Comparison of ENCODE assay signal across 18 cellular contexts in the genomic region with DNA sequence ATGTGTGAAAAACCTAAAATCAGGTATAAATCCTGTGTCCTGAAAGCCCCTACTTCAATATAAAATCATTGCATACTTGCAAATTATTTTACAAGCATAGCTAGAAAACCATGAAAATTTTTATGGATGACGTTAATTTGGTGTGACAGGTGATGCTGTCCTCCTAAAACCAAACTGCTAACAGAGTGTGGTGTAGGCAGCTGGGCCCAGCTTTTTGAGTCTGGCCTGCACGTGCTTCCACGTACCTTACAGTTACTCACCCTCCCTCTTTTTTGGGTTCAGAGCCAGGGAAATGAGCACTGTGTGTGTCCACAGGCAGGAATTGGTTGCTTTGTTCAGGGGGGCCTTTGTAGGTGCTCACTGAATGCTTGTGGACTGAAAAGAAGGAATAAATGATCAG. TPM values are rescaled to one million over a fixed set of nuclear protein-coding genes. Genes with fewer than 3 reads are reported as not detected.
DNase-seq lines count a peak whose midpoint lies in the region; ATAC-seq and TF ChIP-seq lines count a peak whose summit lies in the region.
"Had no signal": no experiment of that assay in that cellular context is flagged by ENCODE, and none has a peak within 500 bp of the region (broad histone marks: within the 10 kb centered on the region; RNA-seq: fewer than 3 reads in every experiment).

No MANE protein-coding gene starts in this region.

- peaks cover 17% of the 10 kb centered on the region for H3K4me1 ChIP-seq in IMR-90 (ENCODE audit: control insufficient read depth, insufficient read depth, low read length)
- H3K4me1 ChIP-seq in SJCRH30 = peaks cover 19% of the 10 kb centered on the region
- peaks cover 7 to 50% (median 21%) of the 10 kb centered on the region in 3 donors for H3K4me1 ChIP-seq in esophagus squamous epithelium
- H3K4me1 ChIP-seq: SJSA1 had no signal

- in situ Hi-C loops in IMR-90 (cut with MboI; ENCODE audit: low sequenced_read_pairs) = loop anchor here (10.0 kb wide), 1 partner anchor 114 kb away; no protein-coding TSS in a partner anchor

- no TSS peak for BruUV-seq in IMR-90 (replicated peaks; lab: Mats Ljungman, UMichigan)

- DNase-seq in IMR-90 (no peak), SJCRH30 (peak; percentile 53 to 66), esophagus squamous epithelium (lab: John Stamatoyannopoulos, UW) (no peak), HFFc6 (no peak), DMS53 (lab: John Stamatoyannopoulos, UW) (no peak)
- DNase-seq in stimulated activated naive B cell treated with anti-CD40 and anti-IgM and Interleukin-4, amounts not matched to agents 10 μg/mL and 1 μg/mL and 100 μg/mL, for 72 hours = no peak
- DNase-seq: activated T-cell treated with anti-CD3 and anti-CD28 coated beads, Interleukin-2, amount 50 U/mL, for 4 hours; central memory CD4-positive, alpha-beta T cell; COR-L47; NCI-H1048; NCI-H2081 treated with DMSO at 0.1 percent for 48 hours; NCI-H524 treated with DMSO at 0.1 percent for 48 hours; T1000 had no signal

- H3K27ac ChIP-seq in IMR-90 (ENCODE audit: insufficient read depth, low read length) (peak overlapping the region; percentile 21; the same call in 1 of the 2 replicates), SJCRH30 (peak overlapping the region; percentile 69), esophagus squamous epithelium (peak overlapping the region in 3 of 4 donors; percentile 76 to 81 (median 81))
- H3K27ac ChIP-seq: HL-60, neutrophil, SJSA1 had no signal

- H3K23ac ChIP-seq in IMR-90 (ENCODE audit: low read depth, low read length) = no peak overlapping the region

- H2BK120ac ChIP-seq in IMR-90 (ENCODE audit: low read depth, low read length) = 0 out of 2 replicates have a peak overlapping the region, but pooled peaks have one; percentile 11

- ATAC-seq in IMR-90 (ENCODE audit: low read depth) = no peak
- ATAC-seq in stimulated activated naive B cell treated with anti-CD40 and anti-IgM and Interleukin-4, amounts not matched to agents 10 μg/mL and 1 μg/mL and 100 μg/mL, for 72 hours (replicated peaks) = no peak
- no peak for ATAC-seq in GM21381 (IDR thresholded peaks at IDR 0.05; ENCODE audit: unreplicated experiment)
- ATAC-seq: activated T-cell treated with anti-CD3 and anti-CD28 coated beads, Interleukin-2, amount 50 U/mL, for 4 hours; K562 had no signal

- peaks cover 31 to 50% of the 10 kb centered on the region in 2 donors for H3K4me1 Mint-ChIP-seq in stimulated activated naive B cell treated with anti-CD40 and anti-IgM and Interleukin-4, amounts not matched to agents 10 μg/mL and 1 μg/mL and 100 μg/mL, for 72 hours
- H3K4me1 Mint-ChIP-seq in HFFc6 (ENCODE audit: low read depth) = peaks cover 34% of the 10 kb centered on the region

- no peak overlapping the region for H3K9ac ChIP-seq in IMR-90 (ENCODE audit: low read depth, low read length)

- H3K4me2 ChIP-seq in IMR-90 (ENCODE audit: low read depth, low read length) = no peak overlapping the region

- no peak overlapping the region for H2BK15ac ChIP-seq in IMR-90 (ENCODE audit: low read depth, low read length)

- TF ChIP-seq POLR2A in IMR-90 (IDR thresholded peaks at IDR 0.05; ENCODE audit: low read depth, low read length) (no peak), esophagus squamous epithelium (IDR thresholded peaks at IDR 0.05) (no peak)

- CTCF ChIA-PET in IMR-90 (lab: Yijun Ruan, JAX) = interaction anchor here (0.8 to 1.1 kb wide), 2 partner anchors 16 to 375 kb away, joined by 3 to 4 read pairs; no protein-coding TSS in a partner anchor

- no peak overlapping the region for H2BK5ac ChIP-seq in IMR-90 (ENCODE audit: low read depth, low read length, poor library complexity, severe bottlenecking)

- peak overlapping the region; percentile 73 for H3K27ac Mint-ChIP-seq in stimulated activated naive B cell treated with anti-CD40 and anti-IgM and Interleukin-4, amounts not matched to agents 10 μg/mL and 1 μg/mL and 100 μg/mL, for 72 hours
- H3K27ac Mint-ChIP-seq in HFFc6 = no peak overlapping the region

- TF ChIP-seq RAD21 in IMR-90 (IDR thresholded peaks at IDR 0.05; ENCODE audit: low read length) = no peak

- no peaks in the 10 kb centered on the region for H3K27me3 ChIP-seq in IMR-90 (ENCODE audit: control insufficient read depth, insufficient read depth, low read length)
- no peaks in the 10 kb centered on the region for H3K27me3 ChIP-seq in SJCRH30
- H3K27me3 ChIP-seq in esophagus squamous epithelium = no peaks in the 10 kb centered on the region
- H3K27me3 ChIP-seq: neutrophil, SJSA1 had no signal

- no peak overlapping the region; the same call in 1 of the 2 replicates for H2BK20ac ChIP-seq in IMR-90 (ENCODE audit: low read depth, low read length)

- H3K56ac ChIP-seq in IMR-90 (ENCODE audit: extremely low read depth, insufficient read depth, low read length) = no peak overlapping the region

- no peak overlapping the region for H4K91ac ChIP-seq in IMR-90 (ENCODE audit: insufficient read depth, low read depth, low read length)

- no peak overlapping the region for H3K14ac ChIP-seq in IMR-90 (replicated peaks; ENCODE audit: low read depth, low read length)

- no peak for TF ChIP-seq CTCF in IMR-90 (conservative IDR thresholded peaks at IDR 0.05; ENCODE audit: low read depth, low read length)
- no peak for TF ChIP-seq CTCF in esophagus squamous epithelium (IDR thresholded peaks at IDR 0.05)
- no peak for TF ChIP-seq CTCF in HFFc6 (IDR thresholded peaks at IDR 0.05)

- H4K5ac ChIP-seq in IMR-90 (ENCODE audit: low read depth, low read length) = no peak overlapping the region

- peaks cover 18% of the 10 kb centered on the region for H3K9me1 ChIP-seq in IMR-90 (ENCODE audit: insufficient read depth, low read length)

- H2AK9ac ChIP-seq in IMR-90 (replicated peaks; ENCODE audit: low read depth, low read length, poor library complexity) = no peak overlapping the region

- dilution Hi-C loops in IMR-90 (cut with HindIII; ENCODE audit: low sequenced_read_pairs, unreplicated experiment) = no loop called here

- H4K20me1 ChIP-seq in IMR-90 (ENCODE audit: insufficient read depth, low read length) = no peaks in the 10 kb centered on the region

- peaks cover 56 to 81% of the 10 kb centered on the region in 2 donors for H3K36me3 Mint-ChIP-seq in stimulated activated naive B cell treated with anti-CD40 and anti-IgM and Interleukin-4, amounts not matched to agents 10 μg/mL and 1 μg/mL and 100 μg/mL, for 72 hours
- H3K36me3 Mint-ChIP-seq in HFFc6 (ENCODE audit: low read depth) = 0 out of 2 replicates have a peak, but pooled peaks cover 4% of the 10 kb centered on the region

- H2AK5ac ChIP-seq in IMR-90 (ENCODE audit: low read depth, low read length) = peak overlapping the region; percentile 4; the same call in 1 of the 2 replicates

- no peak overlapping the region for H3K18ac ChIP-seq in IMR-90 (ENCODE audit: low read depth, low read length)

- no CpG with 5 or more reads among the region's 3 CpGs for WGBS in IMR-90 (ENCODE audit: extremely low coverage in 2 of 2, insufficient read length in 1 of 2), 2 experiments
- 70 to 77% methylated on average over 3 of the region's 3 CpGs for WGBS in esophagus squamous epithelium, 2 donors

- H2AFZ ChIP-seq in IMR-90 (replicated peaks; ENCODE audit: low read length, poor library complexity) = no peak overlapping the region

- no peaks in the 10 kb centered on the region for H3K27me3 Mint-ChIP-seq in stimulated activated naive B cell treated with anti-CD40 and anti-IgM and Interleukin-4, amounts not matched to agents 10 μg/mL and 1 μg/mL and 100 μg/mL, for 72 hours
- H3K27me3 Mint-ChIP-seq in HFFc6 (ENCODE audit: insufficient read depth) = no peaks in the 10 kb centered on the region; the same call in 1 of the 2 replicates

- no peak overlapping the region for H4K8ac ChIP-seq in IMR-90 (ENCODE audit: low read depth in 2 of 2, low read length in 2 of 2)

- peaks cover 17% of the 10 kb centered on the region for H3K36me3 ChIP-seq in IMR-90 (ENCODE audit: control insufficient read depth, insufficient read depth, low read length)
- no peaks in the 10 kb centered on the region for H3K36me3 ChIP-seq in SJCRH30
- H3K36me3 ChIP-seq in esophagus squamous epithelium = peaks cover 0 to 55% (median 0%) of the 10 kb centered on the region in 3 donors

- H3K79me1 ChIP-seq in IMR-90 (ENCODE audit: low read depth in 1 of 2, low read length in 2 of 2) = peaks cover 3 to 13% of the 10 kb centered on the region in 2 experiments; a peak in 1 of 4 replicates

- H3K4me3 ChIP-seq in IMR-90 (ENCODE audit: insufficient read depth, low read depth, low read length) (no peak overlapping the region), SJCRH30 (no peak overlapping the region), esophagus squamous epithelium (no peak overlapping the region)
- H3K4me3 ChIP-seq: K562, SJSA1 had no signal

- H3K4ac ChIP-seq in IMR-90 (ENCODE audit: low read depth, low read length) = no peak overlapping the region

- H3K9me3 Mint-ChIP-seq in stimulated activated naive B cell treated with anti-CD40 and anti-IgM and Interleukin-4, amounts not matched to agents 10 μg/mL and 1 μg/mL and 100 μg/mL, for 72 hours = no peaks in the 10 kb centered on the region
- H3K9me3 Mint-ChIP-seq in HFFc6 = no peaks in the 10 kb centered on the region
- H3K9me3 Mint-ChIP-seq: activated T-cell treated with anti-CD3 and anti-CD28 coated beads, Interleukin-2, amount 50 U/mL, for 4 hours had no signal

- intact Hi-C loops in IMR-90 (cut with micrococcal nuclease) = no loop called here
- intact Hi-C loops in esophagus squamous epithelium (cut with DNase I) = no loop called here

- H3K4me3 Mint-ChIP-seq in stimulated activated naive B cell treated with anti-CD40 and anti-IgM and Interleukin-4, amounts not matched to agents 10 μg/mL and 1 μg/mL and 100 μg/mL, for 72 hours = peak overlapping the region in 1 of 2 donors; percentile 30
- H3K4me3 Mint-ChIP-seq in HFFc6 = no peak overlapping the region
- H3K4me3 Mint-ChIP-seq: activated T-cell treated with anti-CD3 and anti-CD28 coated beads, Interleukin-2, amount 50 U/mL, for 4 hours had no signal

- H3K9me3 ChIP-seq in IMR-90 (ENCODE audit: control insufficient read depth, insufficient read depth, low read length) = no peaks in the 10 kb centered on the region
- H3K9me3 ChIP-seq in SJCRH30 (replicated peaks) = no peaks in the 10 kb centered on the region
- no peaks in the 10 kb centered on the region for H3K9me3 ChIP-seq in esophagus squamous epithelium
- H3K9me3 ChIP-seq: neutrophil, SJSA1 had no signal

- POLR2A ChIA-PET in IMR-90 (lab: Charles Lee; ENCODE audit: unreplicated experiment) = no interaction called here

RNA-seq across cellular contexts. Expression of a gene that starts 36.4 kb away (rescaled TPM):
- total RNA-seq in IMR-90 (2012; rRNA removed) = 16.5 and 18.3 TPM in 2 replicates
- 15.4 and 15.9 TPM in 2 replicates for polyA plus RNA-seq in IMR-90 (2012; rRNA removed)
- 11.0 and 13.5 TPM in 2 replicates for polyA plus RNA-seq in IMR-90 (2012; cell fraction: cytosol; rRNA removed)
- polyA plus RNA-seq in IMR-90 (2012; cell fraction: nucleus; rRNA removed; ENCODE audit: low replicate concordance) = 22.9 and 31.5 TPM in 2 replicates
- total RNA-seq in SJCRH30 (2014; rRNA removed; shearing (Covaris generic)) = 11.7 and 13.1 TPM in 2 replicates
- total RNA-seq in esophagus squamous epithelium = 10 to 100 TPM; 20.3 to 25.7 (median 25.1) TPM
- total RNA-seq in HFFc6 (2021; fragmentation: NEBNext Ultra II Directional; extraction: Animal tissue kit (Norgen Biotek cat#: 25700)) = 10 to 100 TPM; 19.4 to 23.2 (median 21.2) TPM

RNA-seq across cellular contexts. Expression of a gene that starts 38.5 kb away (rescaled TPM):
- total RNA-seq in IMR-90 (2012; rRNA removed) (43.7 and 44.4 TPM in 2 replicates), esophagus squamous epithelium (10 to 100 TPM; 22.6 to 60.1 (median 28.4) TPM)
- 62.5 and 63.6 TPM in 2 replicates for polyA plus RNA-seq in IMR-90 (2012; rRNA removed)
- 73.1 and 112 TPM in 2 replicates for polyA plus RNA-seq in IMR-90 (2012; cell fraction: cytosol; rRNA removed)
- 27.5 and 44.2 TPM in 2 replicates for polyA plus RNA-seq in IMR-90 (2012; cell fraction: nucleus; rRNA removed; ENCODE audit: low replicate concordance)
- 27.0 and 27.5 TPM in 2 replicates for total RNA-seq in SJCRH30 (2014; rRNA removed; shearing (Covaris generic))
- 10 to 100 TPM; 39.3 to 49.2 (median 44.3) TPM for total RNA-seq in HFFc6 (2021; fragmentation: NEBNext Ultra II Directional; extraction: Animal tissue kit (Norgen Biotek cat#: 25700))

Comparison
In these comparisons a context has a peak if more than half of its experiments do, and no peak if none do; other contexts are left out.
1. DNase-seq: peak in SJCRH30 (2 of 2); none in IMR-90 (single experiment), esophagus squamous epithelium (single experiment), stimulated activated naive B cell treated with anti-CD40 and anti-IgM and Interleukin-4, amounts not matched to agents 10 μg/mL and 1 μg/mL and 100 μg/mL, for 72 hours (single experiment), HFFc6 (single experiment) and DMS53 (single experiment).
2. H3K27ac ChIP-seq: peak in every context shown above with its lines; median percentile 81 in esophagus squamous epithelium; 69 in SJCRH30; 21 in IMR-90.